ENCODE assay signal across 12 cellular contexts in the genomic region with DNA sequence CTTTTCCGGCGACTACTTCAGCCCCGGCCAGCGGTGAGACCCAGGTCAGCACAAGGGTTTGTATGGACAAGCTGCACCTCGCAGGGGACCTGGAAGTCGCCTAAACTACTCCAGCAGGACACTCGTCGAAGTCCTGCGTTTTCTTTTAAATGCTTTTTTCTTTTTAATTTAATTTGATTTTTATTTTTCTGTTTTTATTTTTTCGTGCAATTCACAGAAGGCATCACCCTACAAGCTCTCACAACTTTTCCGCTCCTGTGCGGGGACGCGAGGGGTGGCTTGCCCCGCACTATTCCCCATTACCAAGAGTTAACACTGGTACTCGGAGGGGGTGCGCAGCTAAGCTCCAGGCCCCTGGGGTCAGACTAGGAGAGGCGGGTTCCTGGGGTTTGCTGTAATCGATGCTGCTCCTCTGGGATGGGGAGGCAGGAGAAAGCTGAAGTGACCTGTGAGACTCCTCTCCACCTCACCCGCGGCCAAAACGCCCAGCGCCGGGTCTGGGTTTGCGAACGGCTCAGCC. TPM values are rescaled to one million over a fixed set of nuclear protein-coding genes. Genes with fewer than 3 reads are reported as not detected.
DNase-seq lines count a peak whose midpoint lies in the region; ATAC-seq and TF ChIP-seq lines count a peak whose summit lies in the region.
"Had no signal": no experiment of that assay in that cellular context is flagged by ENCODE, and none has a peak within 500 bp of the region (broad histone marks: within the 10 kb centered on the region; RNA-seq: fewer than 3 reads in every experiment).

No MANE protein-coding gene starts in this region.

- H3K36me3 ChIP-seq in heart right ventricle (no peaks in the 10 kb centered on the region), esophagus muscularis mucosa (no peaks in the 10 kb centered on the region), neural progenitor cell (no peaks in the 10 kb centered on the region), vagina (no peaks in the 10 kb centered on the region)
- H3K36me3 ChIP-seq: BLaER1 had no signal

- H3K4me2 ChIP-seq in neural progenitor cell: peak overlapping the region; percentile 89
- H3K4me2 ChIP-seq: BLaER1 had no signal

- H3F3A ChIP-seq in neural progenitor cell (ENCODE audit: low read depth): peaks cover 9% of the 10 kb centered on the region

- H3K27ac Mint-ChIP-seq in neural progenitor cell: no peak overlapping the region
- H3K27ac Mint-ChIP-seq: activated T-helper 17 cell treated with anti-CD3 and anti-CD28 coated beads, Interleukin-2, amount 50 U/mL, for 72 hours; T-helper 1 cell treated with Interleukin-12 subunit alpha and Interleukin-12 subunit beta and Interleukin-4 antibody, amounts not matched to agents 30 μg/mL and 1 μg/mL, for 36 hours had no signal

- TF ChIP-seq POLR2A in esophagus muscularis mucosa (IDR thresholded peaks at IDR 0.05; ENCODE audit: low read depth): no peak
- no peak for TF ChIP-seq POLR2A in vagina (IDR thresholded peaks at IDR 0.05)

- intact Hi-C loops in heart right ventricle (cut with DNase I) (loop anchor here in 1 of 10 donors (5.0 kb wide), 1 partner anchor 661 kb away; the partner anchor contains the start of gene HAPLN1), left ventricle myocardium superior (cut with micrococcal nuclease) (no loop called here), esophagus muscularis mucosa (cut with DNase I) (no loop called here), vagina (cut with DNase I) (no loop called here)

- no peaks in the 10 kb centered on the region for H3K9me3 Mint-ChIP-seq in neural progenitor cell
- H3K9me3 Mint-ChIP-seq: activated T-helper 17 cell treated with anti-CD3 and anti-CD28 coated beads, Interleukin-2, amount 50 U/mL, for 72 hours; T-helper 1 cell treated with Interleukin-12 subunit alpha and Interleukin-12 subunit beta and Interleukin-4 antibody, amounts not matched to agents 30 μg/mL and 1 μg/mL, for 36 hours had no signal

- no peak for TF ChIP-seq CTCF in heart right ventricle (IDR thresholded peaks at IDR 0.05)
- no peak for TF ChIP-seq CTCF in esophagus muscularis mucosa (IDR thresholded peaks at IDR 0.05)
- TF ChIP-seq CTCF in neural progenitor cell (IDR thresholded peaks at IDR 0.05): no peak
- TF ChIP-seq CTCF in vagina (IDR thresholded peaks at IDR 0.05): no peak

- WGBS in heart right ventricle, 2 donors: 2 to 3% methylated on average over 26 of the region's 26 CpGs
- WGBS in esophagus muscularis mucosa: 3% methylated on average over 23 of the region's 26 CpGs

- H3K4me3 ChIP-seq in heart right ventricle (peak overlapping the region; percentile 9 to 57 (median 53)), esophagus muscularis mucosa (peak overlapping the region; percentile 57 to 65 (median 61)), neural progenitor cell (peak overlapping the region; percentile 57), vagina (peak overlapping the region; percentile 64 to 66)
- H3K4me3 ChIP-seq: BLaER1 had no signal

- H3K36me3 Mint-ChIP-seq in neural progenitor cell: no peaks in the 10 kb centered on the region

- H3K4me1 Mint-ChIP-seq in neural progenitor cell: peaks cover 16% of the 10 kb centered on the region

- peaks cover 27% of the 10 kb centered on the region for H3K27me3 Mint-ChIP-seq in neural progenitor cell (ENCODE audit: insufficient read depth, low read depth)

- H3K4me1 ChIP-seq in heart right ventricle (peaks cover 0 to 23% (median 5%) of the 10 kb centered on the region in 9 donors), esophagus muscularis mucosa (peaks cover 8 to 39% (median 35%) of the 10 kb centered on the region in 4 donors), neural progenitor cell (peaks cover 6% of the 10 kb centered on the region), vagina (peaks cover 24% of the 10 kb centered on the region)
- H3K4me1 ChIP-seq: BLaER1 had no signal

- DNase-seq in heart right ventricle: no peak
- DNase-seq in left ventricle myocardium superior: no peak
- no peak for DNase-seq in esophagus muscularis mucosa (ENCODE audit: extremely low spot score)
- no peak for DNase-seq in neural progenitor cell (ENCODE audit: low spot score)
- DNase-seq in vagina (ENCODE audit: extremely low spot score in 2 of 2): no peak
- DNase-seq in foreskin melanocyte: no peak
- no peak for DNase-seq in GM19238 (ENCODE audit: insufficient read length, low spot score)
- DNase-seq: NCI-H1092 treated with DMSO at 0.1 percent for 48 hours had no signal

- ATAC-seq in heart right ventricle: peak in 4 of 8 donors; percentile 9 to 34 (median 25)
- no peak for ATAC-seq in left ventricle myocardium superior
- ATAC-seq in HG03354 (IDR thresholded peaks at IDR 0.05; ENCODE audit: poor library complexity, severe bottlenecking, unreplicated experiment): no peak
- ATAC-seq: activated T-helper 17 cell treated with anti-CD3 and anti-CD28 coated beads, Interleukin-2, amount 50 U/mL, for 72 hours had no signal

- H3K9ac ChIP-seq in neural progenitor cell: no peak overlapping the region
- H3K9ac ChIP-seq: BLaER1 had no signal

- H2AFZ ChIP-seq in neural progenitor cell (replicated peaks): peak overlapping the region; percentile 86

- no peaks in the 10 kb centered on the region for H4K20me1 ChIP-seq in neural progenitor cell (ENCODE audit: low read depth)
- H4K20me1 ChIP-seq: BLaER1 had no signal

- H3K27ac ChIP-seq in heart right ventricle (peak overlapping the region in 4 of 10 donors; percentile 51 to 70 (median 56)), esophagus muscularis mucosa (replicated peaks in 1 of 4) (peak overlapping the region; percentile 64 to 75 (median 70)), neural progenitor cell (no peak overlapping the region), vagina (peak overlapping the region; percentile 74)
- H3K27ac ChIP-seq: BLaER1 had no signal

- H3K27me3 ChIP-seq in heart right ventricle: peaks cover 0 to 75% (median 50%) of the 10 kb centered on the region in 7 donors
- peaks cover 0 to 51% (median 9%) of the 10 kb centered on the region in 4 donors for H3K27me3 ChIP-seq in esophagus muscularis mucosa
- H3K27me3 ChIP-seq in neural progenitor cell: peaks cover 54% of the 10 kb centered on the region
- H3K27me3 ChIP-seq in vagina: no peaks in the 10 kb centered on the region
- H3K27me3 ChIP-seq: BLaER1 had no signal

- peak overlapping the region; percentile 91 for H3K4me3 Mint-ChIP-seq in neural progenitor cell
- H3K4me3 Mint-ChIP-seq: T-helper 1 cell treated with Interleukin-12 subunit alpha and Interleukin-12 subunit beta and Interleukin-4 antibody, amounts not matched to agents 30 μg/mL and 1 μg/mL, for 36 hours had no signal

- H3K9me3 ChIP-seq in heart right ventricle: no peaks in the 10 kb centered on the region
- H3K9me3 ChIP-seq in esophagus muscularis mucosa: no peaks in the 10 kb centered on the region
- no peaks in the 10 kb centered on the region for H3K9me3 ChIP-seq in neural progenitor cell (ENCODE audit: low read depth)
- no peaks in the 10 kb centered on the region for H3K9me3 ChIP-seq in vagina

- no peaks in the 10 kb centered on the region for H3K79me2 ChIP-seq in neural progenitor cell (ENCODE audit: low read depth)

- TF ChIP-seq EP300 in esophagus muscularis mucosa (IDR thresholded peaks at IDR 0.05): no peak

RNA-seq across cellular contexts. Expression of gene EDIL3, which starts 1.3 kb away (rescaled TPM):
- total RNA-seq in heart right ventricle (10 to 100 TPM in 1 of 10 donors, 1 to 10 TPM in 9; 2.4 to 10.0 (median 4.8) TPM), left ventricle myocardium superior (14.4 TPM), esophagus muscularis mucosa (10 to 100 TPM in 3 of 4 donors, 1 to 10 TPM in 1; 10.0 to 17.9 (median 10.8) TPM), neural progenitor cell (ENCODE audit: low replicate concordance) (7.8 and 13.8 TPM in 2 replicates), vagina (15.2 TPM)
- polyA plus RNA-seq in heart right ventricle: 1 to 10 TPM; 1.6 to 1.8 TPM
- total RNA-seq: activated T-helper 17 cell treated with anti-CD3 and anti-CD28 coated beads, Interleukin-2, amount 50 U/mL, for 72 hours had no signal
